Comparison of ENCODE assay signal across 16 cellular contexts in genomic region chr5:16687898-16688297, GRCh38.
DNase-seq lines count a peak whose midpoint lies in the region; ATAC-seq and TF ChIP-seq lines count a peak whose summit lies in the region.
"Had no signal": no experiment of that assay in that cellular context is flagged by ENCODE, and none has a peak within 500 bp of the region (broad histone marks: within the 10 kb centered on the region; RNA-seq: fewer than 3 reads in every experiment).

No MANE protein-coding gene starts in this region.

- H3K36me3 ChIP-seq in heart left ventricle, result peaks cover 0 to 41% (median 15%) of the 10 kb centered on the region in 9 donors
- no peaks in the 10 kb centered on the region for H3K36me3 ChIP-seq in right atrium auricular region

- ATAC-seq in heart left ventricle (peak in 3 of 4 donors; percentile 39 to 52 (median 45)), GM19328 (IDR thresholded peaks at IDR 0.05; ENCODE audit: unreplicated experiment) (no peak)
- ATAC-seq: GM12878, HepG2 had no signal

- no peaks in the 10 kb centered on the region for H3K27me3 Mint-ChIP-seq in nephron progenitor cell (ENCODE audit: low read depth, poor library complexity)

- TF ChIP-seq CTCF in heart left ventricle (IDR thresholded peaks at IDR 0.05), result no peak
- no peak for TF ChIP-seq CTCF in right atrium auricular region (IDR thresholded peaks at IDR 0.05)
- TF ChIP-seq CTCF in nephron progenitor cell (IDR thresholded peaks at IDR 0.05), result no peak

- H3K4me3 ChIP-seq in heart left ventricle (no peak overlapping the region), right atrium auricular region (no peak overlapping the region)
- H3K4me3 ChIP-seq: GM12878, HAP-1 had no signal

- TF ChIP-seq POLR2A in heart left ventricle (IDR thresholded peaks at IDR 0.05), result no peak

- DNase-seq in heart left ventricle (peak in 1 of 5 donors; percentile 39), right atrium auricular region (ENCODE audit: low spot score) (no peak), NCI-H2081 (lab: John Stamatoyannopoulos, UW) (peak; percentile 33 to 83), caudate nucleus (lab: John Stamatoyannopoulos, UW) (no peak), nephron progenitor cell (no peak), NCI-H2171 treated with DMSO at 0.1 percent for 48 hours (lab: John Stamatoyannopoulos, UW) (no peak), DMS 273 (lab: John Stamatoyannopoulos, UW; ENCODE audit: unreplicated experiment) (no peak)
- DNase-seq: C1 segment of cervical spinal cord; Calu3; CD4-positive, alpha-beta T cell; DMS79 had no signal

- H3K27ac ChIP-seq in heart left ventricle, result peak overlapping the region in 1 of 12 donors; percentile 12
- no peak overlapping the region for H3K27ac ChIP-seq in right atrium auricular region
- H3K27ac ChIP-seq in caudate nucleus (ENCODE audit: low read depth, low read length), result peak overlapping the region; percentile 21

- H3K9me3 ChIP-seq in heart left ventricle, result no peaks in the 10 kb centered on the region
- no peaks in the 10 kb centered on the region for H3K9me3 ChIP-seq in right atrium auricular region
- H3K9me3 ChIP-seq: HAP-1 had no signal

- H3K36me3 Mint-ChIP-seq in nephron progenitor cell (ENCODE audit: low read depth), result peaks cover 88% of the 10 kb centered on the region

- intact Hi-C loops in heart left ventricle (cut with DNase I), result loop anchor here in 2 of 10 donors (10.0 kb wide), 2 partner anchors 497 to 507 kb away; no protein-coding TSS in a partner anchor

- H3K4me1 ChIP-seq in heart left ventricle (peaks cover 0 to 2% (median 0%) of the 10 kb centered on the region in 12 donors), right atrium auricular region (no peaks in the 10 kb centered on the region)

- no peaks in the 10 kb centered on the region for H3K9me3 Mint-ChIP-seq in nephron progenitor cell
- H3K9me3 Mint-ChIP-seq: CD4-positive, alpha-beta T cell had no signal

- peak overlapping the region; percentile 52 for H3K27ac Mint-ChIP-seq in nephron progenitor cell
- H3K27ac Mint-ChIP-seq: B cell; CD4-positive, alpha-beta T cell had no signal

- H3K27me3 ChIP-seq in heart left ventricle (no peaks in the 10 kb centered on the region), right atrium auricular region (no peaks in the 10 kb centered on the region)

- peaks cover 46% of the 10 kb centered on the region for H3K4me1 Mint-ChIP-seq in nephron progenitor cell
- H3K4me1 Mint-ChIP-seq: B cell had no signal

- no peak overlapping the region for H3K4me3 Mint-ChIP-seq in nephron progenitor cell
- H3K4me3 Mint-ChIP-seq: B cell; CD4-positive, alpha-beta T cell had no signal

- WGBS in heart left ventricle, 4 donors, result 34 to 56% (median 51%) methylated on average over 2 of the region's 2 CpGs

Comparison
In these comparisons a context has a peak if more than half of its experiments do, and no peak if none do; other contexts are left out.
1. DNase-seq: peak in NCI-H2081 (2 of 2); none in right atrium auricular region (single experiment), caudate nucleus (0 of 61), nephron progenitor cell (single experiment), NCI-H2171 treated with DMSO at 0.1 percent for 48 hours (single experiment) and DMS 273 (single experiment).